Comparison of ENCODE assay signal across 18 cellular contexts in the genomic region with DNA sequence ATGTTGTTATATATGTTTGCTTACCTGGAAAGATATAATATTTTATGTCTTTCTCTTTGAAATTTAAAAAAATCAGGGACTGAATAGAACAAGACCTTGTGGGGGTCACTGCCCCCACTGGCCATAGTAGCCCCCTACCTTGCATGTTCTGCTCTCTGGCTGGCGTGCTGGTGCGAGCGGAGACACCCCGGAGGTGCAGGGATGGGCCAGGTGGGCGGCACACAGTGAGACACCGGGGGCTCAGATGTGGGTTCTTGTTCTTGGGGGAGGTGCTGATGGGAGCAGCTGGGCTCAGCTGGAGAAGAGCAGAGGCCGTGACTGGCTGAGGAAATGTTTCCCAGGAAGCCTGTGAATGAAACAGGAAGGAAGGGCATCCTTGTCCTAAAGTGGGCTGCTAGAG. TPM values are rescaled to one million over a fixed set of nuclear protein-coding genes. Genes with fewer than 3 reads are reported as not detected.
A peak's percentile ranks its signal among the peaks of the same experiment; 100 is the strongest.
DNase-seq lines count a peak whose midpoint lies in the region; ATAC-seq, FAIRE-seq and TF ChIP-seq lines count a peak whose summit lies in the region.
"Had no signal": no experiment of that assay in that cellular context is flagged by ENCODE, and none has a peak within 500 bp of the region (broad histone marks: within the 10 kb centered on the region; RNA-seq: fewer than 3 reads in every experiment).

No MANE protein-coding gene starts in this region.

- no peaks in the 10 kb centered on the region for H3K79me1 ChIP-seq in H1 (ENCODE audit: low read depth, low read length)

- no peaks in the 10 kb centered on the region for H4K20me1 ChIP-seq in BLaER1 treated with 17β-estradiol and CSF1 and Interleukin-3, amounts not matched to agents 10 nM and 100 nM
- no peaks in the 10 kb centered on the region for H4K20me1 ChIP-seq in H1 (replicated peaks in 1 of 2; ENCODE audit: control insufficient read depth in 1 of 2, insufficient read depth in 2 of 2, low read length in 2 of 2)

- H3K14ac ChIP-seq in H1 (ENCODE audit: insufficient read length) = no peak overlapping the region

- no peak overlapping the region for H4K91ac ChIP-seq in H1 (replicated peaks; ENCODE audit: insufficient read length, low read length)

- H3K23me2 ChIP-seq in H1 (ENCODE audit: low read depth, low read length) = no peaks in the 10 kb centered on the region

- H3K4me2 ChIP-seq in BLaER1 treated with 17β-estradiol and CSF1 and Interleukin-3, amounts not matched to agents 10 nM and 100 nM = peak overlapping the region; percentile 3 to 86 (median 75); a peak in 19 of 22 replicates
- H3K4me2 ChIP-seq in H1 (ENCODE audit: insufficient read depth in 1 of 2, low read depth in 2 of 2, low read length in 2 of 2) = no peak overlapping the region

- no peak overlapping the region for H2BK20ac ChIP-seq in H1 (ENCODE audit: low read length)

- no peak overlapping the region for H2BK120ac ChIP-seq in H1 (replicated peaks; ENCODE audit: low read depth, low read length)

- H3K4me1 ChIP-seq in BLaER1 treated with 17β-estradiol and CSF1 and Interleukin-3, amounts not matched to agents 10 nM and 100 nM = peaks cover 7 to 28% (median 18%) of the 10 kb centered on the region in 10 experiments
- H3K4me1 ChIP-seq in H1 (replicated peaks in 1 of 4; ENCODE audit: control insufficient read depth in 3 of 4, insufficient read depth in 4 of 4, low read length in 3 of 4) (no peaks in the 10 kb centered on the region), testis (no peaks in the 10 kb centered on the region)
- H3K4me1 ChIP-seq: BE2C had no signal

- 0 out of 2 replicates have a peak overlapping the region, but pooled peaks have one; percentile 1 for H4K8ac ChIP-seq in H1 (ENCODE audit: extremely low read depth, insufficient read depth, low read length)

- no peak overlapping the region for H3K56ac ChIP-seq in H1 (replicated peaks; ENCODE audit: insufficient read length, low read depth, low read length)

- H3K4me3 ChIP-seq in BLaER1 treated with 17β-estradiol and CSF1 and Interleukin-3, amounts not matched to agents 10 nM and 100 nM = no peak overlapping the region
- no peak overlapping the region for H3K4me3 ChIP-seq in Jurkat, Clone E6-1 (ENCODE audit: low read length)
- H3K4me3 ChIP-seq in H1 (ENCODE audit: extremely low read depth in 1 of 4, insufficient read depth in 2 of 4, low read depth in 3 of 4, low read length in 4 of 4) (no peak overlapping the region), testis (no peak overlapping the region)
- H3K4me3 ChIP-seq: GM23248, K562 had no signal

- POLR2A ChIA-PET in H1 (lab: Charles Lee; ENCODE audit: partially characterized antibody) = no interaction called here

- FAIRE-seq in H1 (lab: Jason Lieb, UNC) = no peak
- FAIRE-seq: A204.1, H54, K562 had no signal

- H2AFZ ChIP-seq in H1 (ENCODE audit: low read length) = no peak overlapping the region
- H2AFZ ChIP-seq: GM23248 had no signal

- H3K9ac ChIP-seq in BLaER1 treated with 17β-estradiol and CSF1 and Interleukin-3, amounts not matched to agents 10 nM and 100 nM = peak overlapping the region in 5 of 11 experiments; percentile 0 to 51 (median 45); a peak in 7 of 22 replicates
- H3K9ac ChIP-seq in H1 (replicated peaks in 1 of 4; ENCODE audit: extremely low read depth in 1 of 4, low read depth in 3 of 4, low read length in 3 of 4) = no peak overlapping the region
- H3K9ac ChIP-seq: GM23248 had no signal

- no peak overlapping the region for H3K18ac ChIP-seq in H1 (ENCODE audit: extremely low read depth, low read length)

- H4K5ac ChIP-seq in H1 (ENCODE audit: insufficient read length, low read depth, low read length) = no peak overlapping the region

- H2BK12ac ChIP-seq in H1 (ENCODE audit: low read depth, low read length) = no peak overlapping the region

- H3K23ac ChIP-seq in H1 (ENCODE audit: insufficient read length) = no peak overlapping the region

- H3K4ac ChIP-seq in H1 (replicated peaks; ENCODE audit: insufficient read length, low read depth, low read length) = no peak overlapping the region

- intact Hi-C loops in testis (cut with DNase I; ENCODE audit: low total_unique reads) = no loop called here

- peak overlapping the region in 8 of 11 experiments; percentile 64 to 79 (median 70); a peak in 17 of 22 replicates for H3K27ac ChIP-seq in BLaER1 treated with 17β-estradiol and CSF1 and Interleukin-3, amounts not matched to agents 10 nM and 100 nM
- no peak overlapping the region for H3K27ac ChIP-seq in H1 (ENCODE audit: low read depth, low read length)
- no peak overlapping the region for H3K27ac ChIP-seq in testis
- H3K27ac ChIP-seq: GM23248, HL-60 had no signal

- no peaks in the 10 kb centered on the region for H3K79me2 ChIP-seq in H1 (ENCODE audit: control insufficient read depth in 1 of 2, insufficient read depth in 2 of 2, low read length in 2 of 2)

- H3K27me3 ChIP-seq in BLaER1 treated with 17β-estradiol and CSF1 and Interleukin-3, amounts not matched to agents 10 nM and 100 nM = no peaks in the 10 kb centered on the region
- no peaks in the 10 kb centered on the region for H3K27me3 ChIP-seq in H1 (replicated peaks in 1 of 4; ENCODE audit: control insufficient read depth in 3 of 4, extremely low read depth in 1 of 4, insufficient read depth in 3 of 4, low read length in 3 of 4)
- H3K27me3 ChIP-seq in testis = no peaks in the 10 kb centered on the region
- H3K27me3 ChIP-seq: BE2C had no signal

- no peak for TF ChIP-seq POLR2A in H1 (IDR thresholded peaks at IDR 0.05; ENCODE audit: control extremely low read depth in 1 of 2, low read depth in 2 of 2, low read length in 2 of 2)
- no peak for TF ChIP-seq POLR2A in testis (IDR thresholded peaks at IDR 0.05)

- no peak for TF ChIP-seq RAD21 in H1 (IDR thresholded peaks at IDR 0.05 in 1 of 2, conservative IDR thresholded peaks at IDR 0.05 in 1 of 2; ENCODE audit: low read depth in 2 of 2, low read length in 2 of 2)

- DNase-seq in Jurkat, Clone E6-1 (ENCODE audit: low read depth, low spot score) = peak; percentile 45
- DNase-seq in H1 (ENCODE audit: low read depth in 1 of 2, low spot score in 2 of 2) = no peak
- no peak for DNase-seq in stimulated activated CD4-positive, alpha-beta T cell treated with anti-CD3 and anti-CD28 coated beads, Interleukin-1b, Interleukin-23, amount 100 ng/mL, for 48 hours
- no peak for DNase-seq in testis
- DNase-seq: ACHN; BE2C; CD4-positive, alpha-beta memory T cell; DMS79 treated with DMSO at 0.1 percent for 48 hours; GF-D8; GM23248; HCEC 1CT had no signal

- no peak overlapping the region for H2AK5ac ChIP-seq in H1 (ENCODE audit: low read depth, low read length)

- no peak for ATAC-seq in GM18873 (IDR thresholded peaks at IDR 0.05; ENCODE audit: low FRiP score, unreplicated experiment)

- no peak overlapping the region for H2BK15ac ChIP-seq in H1 (ENCODE audit: low read length)

- TF ChIP-seq CTCF in H1 (IDR thresholded peaks at IDR 0.05; ENCODE audit: control extremely low read depth in 1 of 3, insufficient read depth in 1 of 3, low read depth in 1 of 3, low read length in 3 of 3) (no peak), testis (IDR thresholded peaks at IDR 0.05) (no peak)

- no peak for TF ChIP-seq EP300 in H1 (IDR thresholded peaks at IDR 0.05; ENCODE audit: borderline replicate concordance in 1 of 2, low read depth in 2 of 2, low read length in 2 of 2)

- WGBS in H1 (ENCODE audit: extremely low coverage in 1 of 2, insufficient coverage in 1 of 2, insufficient read length in 1 of 2, insufficient replicate concordance in 2 of 2, low coverage in 1 of 2, low lambda C conversion rate in 2 of 2, missing lambda C conversion rate in 1 of 2), 2 experiments = 82% methylated on average over 7 of the region's 7 CpGs; no CpG with 5 or more reads in 1 of the 2 experiments
- WGBS in testis, 2 donors = 71 to 73% methylated on average over 7 of the region's 7 CpGs

- no peak overlapping the region for H2BK5ac ChIP-seq in H1 (ENCODE audit: low read depth, low read length)

- H3K9me3 ChIP-seq in BLaER1 treated with 17β-estradiol and CSF1 and Interleukin-3, amounts not matched to agents 10 nM and 100 nM (replicated peaks in 1 of 11) = peaks cover 28 to 45% (median 38%) of the 10 kb centered on the region in 11 experiments
- H3K9me3 ChIP-seq in H1 (ENCODE audit: insufficient read depth in 2 of 2, low read depth in 1 of 2, low read length in 1 of 2) (peaks cover 66 to 82% of the 10 kb centered on the region in 2 experiments), testis (no peaks in the 10 kb centered on the region)
- H3K9me3 ChIP-seq: BE2C had no signal

- no peaks in the 10 kb centered on the region for H3K36me3 ChIP-seq in BLaER1 treated with 17β-estradiol and CSF1 and Interleukin-3, amounts not matched to agents 10 nM and 100 nM
- H3K36me3 ChIP-seq in H1 (ENCODE audit: control insufficient read depth in 2 of 4, insufficient read depth in 4 of 4, low read length in 3 of 4) (no peaks in the 10 kb centered on the region), testis (ENCODE audit: low read depth, missing control alignments) (no peaks in the 10 kb centered on the region)
- H3K36me3 ChIP-seq: BE2C had no signal

- CTCF ChIA-PET in H1 (lab: Charles Lee; ENCODE audit: partially characterized antibody) = no interaction called here

TF ChIP-seq in H1, 55 proteins besides CTCF, POLR2A, EP300 and RAD21:
- TF ChIP-seq ASH2L (IDR thresholded peaks at IDR 0.05; ENCODE audit: low read length) (no peak), SUZ12 (IDR thresholded peaks at IDR 0.05; ENCODE audit: low read length) (no peak), SP1 (IDR thresholded peaks at IDR 0.05; ENCODE audit: low read depth, low read length) (no peak), CBX5 (IDR thresholded peaks at IDR 0.05; ENCODE audit: low read depth, low read length) (no peak)
TF ChIP-seq in H1: peak in this region for 0.

RNA-seq across cellular contexts. Expression of gene GAB4, which starts 20.2 kb away (rescaled TPM):
- not detected for polyA plus RNA-seq in Jurkat, Clone E6-1 (2012; ENCODE audit: insufficient read depth, insufficient read length)
- total RNA-seq in H1 (2021; fragmentation: NEBNext Ultra II Directional; extraction: Animal tissue kit (Norgen Biotek cat#: 25700)) = 0.17 and 0.94 TPM in 2 replicates
- polyA plus RNA-seq in H1 (2011; rRNA removed) (0.03 TPM in 2 replicates), testis (ENCODE audit: insufficient read depth, low read depth, low replicate concordance) (10.4 TPM)
- 0.03 TPM for polyA plus RNA-seq in H1 (2011; cell fraction: cytosol; rRNA removed)
- polyA plus RNA-seq in H1 (2011; cell fraction: nucleus; rRNA removed) = 0.07 TPM
- polyA plus RNA-seq in H1 (2012, experiment 1 of 2) = not detected in 4 replicates
- not detected for polyA plus RNA-seq in H1 (2012, experiment 2 of 2)
- 0.22 TPM for polyA plus RNA-seq in H1 (2013, experiment 1 of 2)
- polyA plus RNA-seq in H1 (2013, experiment 2 of 2) = 0.13 TPM
- 0.15 TPM in 1 of 2 replicates, not detected in the other for polyA minus RNA-seq in H1 (2011; rRNA and poly(A)+ RNA removed)
- polyA minus RNA-seq in H1 (2011; cell fraction: cytosol; rRNA and poly(A)+ RNA removed) = not detected
- polyA minus RNA-seq in H1 (2011; cell fraction: nucleus; rRNA and poly(A)+ RNA removed) = not detected
- 10 to 100 TPM in 1 of 2 donors, 1 to 10 TPM in 1; 8.5 to 10.2 TPM for total RNA-seq in testis
- total RNA-seq: CD4-positive, alpha-beta memory T cell; GM23248 had no signal
- polyA plus RNA-seq: CD14-positive monocyte; CD4-positive, alpha-beta memory T cell; GM23248 had no signal

Comparison
In these comparisons a context has a peak if more than half of its experiments do, and no peak if none do; other contexts are left out.
1. H3K27ac ChIP-seq: peak in BLaER1 treated with 17β-estradiol and CSF1 and Interleukin-3, amounts not matched to agents 10 nM and 100 nM (8 of 11); none in H1 (single experiment) and testis (0 of 2).
2. H3K4me2 ChIP-seq: peak in BLaER1 treated with 17β-estradiol and CSF1 and Interleukin-3, amounts not matched to agents 10 nM and 100 nM (11 of 11); none in H1 (0 of 2).